Comparison of ENCODE assay signal across 17 cellular contexts in genomic region chr3:193827039-193827669, GRCh38.
DNase-seq lines count a peak whose midpoint lies in the region; ATAC-seq and TF ChIP-seq lines count a peak whose summit lies in the region.
"Had no signal": no experiment of that assay in that cellular context is flagged by ENCODE, and none has a peak within 500 bp of the region (broad histone marks: within the 10 kb centered on the region; RNA-seq: fewer than 3 reads in every experiment).

No MANE protein-coding gene starts in this region.

- TF ChIP-seq EP300 in esophagus muscularis mucosa (IDR thresholded peaks at IDR 0.05), result no peak

- H2BK120ac ChIP-seq in mesenchymal stem cell (ENCODE audit: low read depth, low read length), result no peak overlapping the region

- peak overlapping the region; percentile 55 for H3K4me2 ChIP-seq in BLaER1
- no peak overlapping the region for H3K4me2 ChIP-seq in mesenchymal stem cell (ENCODE audit: low read length, poor library complexity, severe bottlenecking)

- WGBS in mesenchymal stem cell, result 40% methylated on average over 6 of the region's 7 CpGs
- 87% methylated on average over 7 of the region's 7 CpGs for WGBS in esophagus muscularis mucosa

- no peak overlapping the region for H3K14ac ChIP-seq in mesenchymal stem cell (ENCODE audit: low read length in 2 of 2)

- H2BK12ac ChIP-seq in mesenchymal stem cell (ENCODE audit: low read length in 2 of 2), result no peak overlapping the region

- H2AK5ac ChIP-seq in mesenchymal stem cell (ENCODE audit: low read length, severe bottlenecking), result no peak overlapping the region

- H3K79me1 ChIP-seq in mesenchymal stem cell (replicated peaks; ENCODE audit: low read length, poor library complexity, severe bottlenecking), result no peaks in the 10 kb centered on the region

- H3K9ac ChIP-seq in BLaER1, result no peak overlapping the region
- H3K9ac ChIP-seq in mesenchymal stem cell (ENCODE audit: low read length), result peak overlapping the region; percentile 30

- H3K9me3 Mint-ChIP-seq in CD14-positive monocyte, result peaks cover 0 to 1% (median 0%) of the 10 kb centered on the region in 7 donors
- H3K9me3 Mint-ChIP-seq: activated naive CD4-positive, alpha-beta T cell treated with anti-CD3 and anti-CD28 coated beads, Interleukin-2, amount 50 U/mL, for 72 hours; activated T-cell treated with anti-CD3 and anti-CD28 coated beads, Interleukin-2, amount 50 U/mL, for 24 hours; HFFc6 had no signal

- H3K4ac ChIP-seq in mesenchymal stem cell (ENCODE audit: low read depth in 1 of 2, low read length in 2 of 2), result no peak overlapping the region

- H3K27me3 Mint-ChIP-seq in CD14-positive monocyte (ENCODE audit: low read depth in 3 of 3), result peaks cover 1 to 4% (median 2%) of the 10 kb centered on the region in 3 donors

- no peak overlapping the region for H2BK5ac ChIP-seq in mesenchymal stem cell (ENCODE audit: low read depth, low read length, poor library complexity, severe bottlenecking)

- H2AFZ ChIP-seq in mesenchymal stem cell (ENCODE audit: low read depth, low read length), result no peak overlapping the region

- no peak overlapping the region for H4K91ac ChIP-seq in mesenchymal stem cell (ENCODE audit: low read length)

- intact Hi-C loops in esophagus muscularis mucosa (cut with DNase I), result no loop called here
- intact Hi-C loops in CD14-positive monocyte (cut with micrococcal nuclease), result no loop called here

- no peak overlapping the region for H3K23ac ChIP-seq in mesenchymal stem cell (ENCODE audit: low read length in 2 of 2)

- CTCF ChIA-PET in HEK293 (lab: Yijun Ruan, JAX), result no interaction called here

- H4K20me1 ChIP-seq in BLaER1, result no peaks in the 10 kb centered on the region

- no peak overlapping the region for H3K27ac ChIP-seq in BLaER1
- peak overlapping the region; percentile 19; the same call in 1 of the 2 replicates for H3K27ac ChIP-seq in HEK293 (ENCODE audit: extremely low read depth, low read depth, low read length)
- H3K27ac ChIP-seq in VCaP, result peak overlapping the region; percentile 57; the same call in 1 of the 2 replicates
- H3K27ac ChIP-seq in mesenchymal stem cell (ENCODE audit: low read length, poor library complexity, severe bottlenecking), result no peak overlapping the region
- H3K27ac ChIP-seq in esophagus muscularis mucosa (replicated peaks in 1 of 4), result no peak overlapping the region

- no peak overlapping the region for H4K8ac ChIP-seq in mesenchymal stem cell (ENCODE audit: low read length)

- TF ChIP-seq CTCF in HEK293 (tag by site-specific recombination; IDR thresholded peaks at IDR 0.05), result no peak
- no peak for TF ChIP-seq CTCF in VCaP (conservative IDR thresholded peaks at IDR 0.05)
- TF ChIP-seq CTCF in esophagus muscularis mucosa (IDR thresholded peaks at IDR 0.05), result no peak
- no peak for TF ChIP-seq CTCF in CD14-positive monocyte (IDR thresholded peaks at IDR 0.05)

- no peak overlapping the region for H3K4me3 Mint-ChIP-seq in CD14-positive monocyte
- H3K4me3 Mint-ChIP-seq: activated T-cell treated with anti-CD3 and anti-CD28 coated beads, Interleukin-2, amount 50 U/mL, for 24 hours had no signal

- H3K36me3 Mint-ChIP-seq in CD14-positive monocyte, result no peaks in the 10 kb centered on the region
- H3K36me3 Mint-ChIP-seq: activated naive CD4-positive, alpha-beta T cell treated with anti-CD3 and anti-CD28 coated beads, Interleukin-2, amount 50 U/mL, for 72 hours had no signal

- H3K27ac Mint-ChIP-seq in CD14-positive monocyte, result no peak overlapping the region
- H3K27ac Mint-ChIP-seq: activated T-cell treated with anti-CD3 and anti-CD28 coated beads, Interleukin-2, amount 50 U/mL, for 24 hours; HFFc6 had no signal

- H3K27me3 ChIP-seq in BLaER1, result no peaks in the 10 kb centered on the region
- H3K27me3 ChIP-seq in mesenchymal stem cell (ENCODE audit: control insufficient read depth in 1 of 2, insufficient read depth in 1 of 2, low read length in 2 of 2), result peaks cover 0 to 9% of the 10 kb centered on the region in 2 experiments
- H3K27me3 ChIP-seq in esophagus muscularis mucosa, result no peaks in the 10 kb centered on the region

- TF ChIP-seq POLR2A in esophagus muscularis mucosa (IDR thresholded peaks at IDR 0.05; ENCODE audit: low read depth), result no peak

- H3K9me3 ChIP-seq in BLaER1, result no peaks in the 10 kb centered on the region
- no peaks in the 10 kb centered on the region for H3K9me3 ChIP-seq in HEK293 (ENCODE audit: control insufficient read depth, insufficient read depth, low read depth, low read length)
- H3K9me3 ChIP-seq in mesenchymal stem cell (ENCODE audit: control insufficient read depth, low read length), result no peaks in the 10 kb centered on the region
- no peaks in the 10 kb centered on the region for H3K9me3 ChIP-seq in esophagus muscularis mucosa

- H3K4me1 ChIP-seq in BLaER1, result peaks cover 25% of the 10 kb centered on the region
- H3K4me1 ChIP-seq in HEK293 (ENCODE audit: control insufficient read depth, insufficient read depth, low read length), result peaks cover 12% of the 10 kb centered on the region; the same call in 1 of the 2 replicates
- H3K4me1 ChIP-seq in mesenchymal stem cell (ENCODE audit: control insufficient read depth, insufficient read depth, low read depth, low read length), result peaks cover 15% of the 10 kb centered on the region
- H3K4me1 ChIP-seq in esophagus muscularis mucosa, result peaks cover 0 to 8% (median 3%) of the 10 kb centered on the region in 4 donors

- H3K18ac ChIP-seq in mesenchymal stem cell (ENCODE audit: low read depth in 1 of 2, low read length in 2 of 2), result no peak overlapping the region

- H3K36me3 ChIP-seq in BLaER1, result no peaks in the 10 kb centered on the region
- no peaks in the 10 kb centered on the region for H3K36me3 ChIP-seq in HEK293 (ENCODE audit: control insufficient read depth in 2 of 2, insufficient read depth in 1 of 2, low read length in 2 of 2)
- no peaks in the 10 kb centered on the region for H3K36me3 ChIP-seq in mesenchymal stem cell (ENCODE audit: control insufficient read depth in 1 of 2, insufficient read depth in 2 of 2, low read depth in 1 of 2, low read length in 2 of 2)
- no peaks in the 10 kb centered on the region for H3K36me3 ChIP-seq in esophagus muscularis mucosa

- no peak overlapping the region for H2BK15ac ChIP-seq in mesenchymal stem cell (ENCODE audit: low read depth, poor library complexity, severe bottlenecking)

- POLR2A ChIA-PET in HEK293 (lab: Yijun Ruan, JAX), result no interaction called here

- H3K4me3 ChIP-seq in BLaER1 (no peak overlapping the region), HEK293 (ENCODE audit: low read depth, low read length) (no peak overlapping the region), mesenchymal stem cell (ENCODE audit: insufficient read depth in 1 of 2, low read depth in 1 of 2, low read length in 2 of 2) (no peak overlapping the region), esophagus muscularis mucosa (no peak overlapping the region)

- H3K4me1 Mint-ChIP-seq in CD14-positive monocyte, result peaks cover 11% of the 10 kb centered on the region

- DNase-seq in mesenchymal stem cell, result peak; percentile 26
- no peak for DNase-seq in esophagus muscularis mucosa (ENCODE audit: extremely low spot score)
- DNase-seq in GM19240 (ENCODE audit: insufficient read length, low spot score), result no peak
- no peak for DNase-seq in CD14-positive monocyte (ENCODE audit: low spot score)
- DNase-seq: activated CD4-positive, alpha-beta T cell treated with anti-CD3 and anti-CD28 coated beads, Interleukin-2, amount 50 U/mL, for 1 hour; activated T-cell treated with anti-CD3 and anti-CD28 coated beads, Interleukin-2, amount 50 U/mL, for 24 hours; AML-193; DMS 273 treated with DMSO at 0.1 percent for 48 hours; effector CD8-positive, alpha-beta T cell; occipital lobe; stimulated activated CD4-positive, alpha-beta T cell treated with anti-CD3 and anti-CD28 coated beads, Interleukin-2, amount 100 ng/mL, for 24 hours had no signal

- ATAC-seq in HG03045 (IDR thresholded peaks at IDR 0.05; ENCODE audit: unreplicated experiment), result no peak

TF ChIP-seq in HEK293, 187 proteins besides CTCF, POLR2A, EP300 and RAD21 (continues in another document):
- TF ChIP-seq ZBTB8A (tag by site-specific recombination; IDR thresholded peaks at IDR 0.05), result peak; percentile 42; the same call in 1 of the 2 replicates
- no peak for TF ChIP-seq ZNF596 (tag by site-specific recombination; IDR thresholded peaks at IDR 0.05)
- no peak for TF ChIP-seq ZNF449 (tag by site-specific recombination; IDR thresholded peaks at IDR 0.05)
- peak; percentile 68; the same call in 1 of the 2 replicates for TF ChIP-seq TCF7L2 (IDR thresholded peaks at IDR 0.05; ENCODE audit: borderline replicate concordance, low read depth, low read length)
- no peak for TF ChIP-seq ZNF658 (tag by site-specific recombination; IDR thresholded peaks at IDR 0.05)
- no peak for TF ChIP-seq ZNF18 (tag by site-specific recombination; IDR thresholded peaks at IDR 0.05)
- no peak for TF ChIP-seq ZBTB7A (tag by site-specific recombination; IDR thresholded peaks at IDR 0.05; ENCODE audit: low read depth)
- TF ChIP-seq ZNF48 (tag by site-specific recombination; IDR thresholded peaks at IDR 0.05), result no peak
- no peak for TF ChIP-seq IKZF3 (tag by site-specific recombination; IDR thresholded peaks at IDR 0.05)
- 0 out of 2 replicates have a peak, but pooled peaks have one; percentile 9 for TF ChIP-seq ZNF341 (tag by site-specific recombination; IDR thresholded peaks at IDR 0.05; ENCODE audit: low read depth)
- peak; percentile 36 for TF ChIP-seq GLIS1 (tag by site-specific recombination; IDR thresholded peaks at IDR 0.05)
- no peak for TF ChIP-seq ZNF837 (tag by site-specific recombination; IDR thresholded peaks at IDR 0.05)

Comparison
In these comparisons a context has a peak if more than half of its experiments do, and no peak if none do; other contexts are left out.
1. H3K27ac ChIP-seq: peak in HEK293 (single experiment) and VCaP (single experiment); none in BLaER1 (single experiment), mesenchymal stem cell (single experiment) and esophagus muscularis mucosa (0 of 4).